26 cellular contexts compared by ENCODE assay signal in genomic region chr16:86982347-86982596, GRCh38.
A peak's percentile ranks its signal among the peaks of the same experiment; 100 is the strongest.
DNase-seq lines count a peak whose midpoint lies in the region; TF ChIP-seq lines count a peak whose summit lies in the region.
"Had no signal": no experiment of that assay in that cellular context is flagged by ENCODE, and none has a peak within 500 bp of the region (broad histone marks: within the 10 kb centered on the region; RNA-seq: fewer than 3 reads in every experiment).

No MANE protein-coding gene starts in this region.

- no peak overlapping the region for H3K4me2 ChIP-seq in hepatocyte
- H3K4me2 ChIP-seq in mammary epithelial cell (ENCODE audit: insufficient read depth, low read depth, low read length) = no peak overlapping the region
- H3K4me2 ChIP-seq: A549; BLaER1 treated with 17β-estradiol and CSF1 and Interleukin-3, amounts not matched to agents 10 nM and 100 nM had no signal

- H3K4me1 ChIP-seq in hepatocyte (ENCODE audit: insufficient read depth) (peaks cover 5% of the 10 kb centered on the region), mammary epithelial cell (ENCODE audit: insufficient read depth, low read length) (no peaks in the 10 kb centered on the region)
- H3K4me1 ChIP-seq: A549; BLaER1 treated with 17β-estradiol and CSF1 and Interleukin-3, amounts not matched to agents 10 nM and 100 nM; Caco-2 had no signal

- no peaks in the 10 kb centered on the region for H3K9me2 ChIP-seq in hepatocyte (replicated peaks; ENCODE audit: insufficient read depth)

- no peaks in the 10 kb centered on the region for H4K20me1 ChIP-seq in hepatocyte (ENCODE audit: insufficient read depth, poor library complexity, severe bottlenecking)
- no peaks in the 10 kb centered on the region for H4K20me1 ChIP-seq in mammary epithelial cell (ENCODE audit: insufficient read depth, low read length)

- H3K36me3 Mint-ChIP-seq in glutamatergic neuron (ENCODE audit: unreplicated experiment) = no peaks in the 10 kb centered on the region
- H3K36me3 Mint-ChIP-seq: CD8-positive, alpha-beta T cell had no signal

- no peaks in the 10 kb centered on the region for H3K4me1 Mint-ChIP-seq in glutamatergic neuron (ENCODE audit: low read depth, unreplicated experiment)
- H3K4me1 Mint-ChIP-seq: B cell had no signal

- H3K27me3 Mint-ChIP-seq in glutamatergic neuron (ENCODE audit: unreplicated experiment) = peaks cover 4% of the 10 kb centered on the region
- H3K27me3 Mint-ChIP-seq: B cell; CD4-positive, alpha-beta T cell had no signal

- H3K4me3 Mint-ChIP-seq in glutamatergic neuron (ENCODE audit: unreplicated experiment) = no peak overlapping the region
- H3K4me3 Mint-ChIP-seq: B cell; CD4-positive, alpha-beta T cell; CD8-positive, alpha-beta T cell had no signal

- CTCF ChIA-PET in mammary epithelial cell (lab: Charles Lee; ENCODE audit: low non-redundant PET) = no interaction called here

- no peaks in the 10 kb centered on the region for H3K9me3 ChIP-seq in hepatocyte (ENCODE audit: low read depth)
- no peaks in the 10 kb centered on the region for H3K9me3 ChIP-seq in mammary epithelial cell (replicated peaks; ENCODE audit: insufficient read depth, low read length)
- H3K9me3 ChIP-seq: A549; BLaER1 treated with 17β-estradiol and CSF1 and Interleukin-3, amounts not matched to agents 10 nM and 100 nM had no signal

- no peak overlapping the region for H2AFZ ChIP-seq in hepatocyte
- no peak overlapping the region for H2AFZ ChIP-seq in mammary epithelial cell (ENCODE audit: low read depth, low read length)

- H3K27ac ChIP-seq in hepatocyte = no peak overlapping the region
- no peak overlapping the region for H3K27ac ChIP-seq in mammary epithelial cell (ENCODE audit: insufficient read depth, low read depth, low read length)
- H3K27ac ChIP-seq: 22Rv1; A549; BLaER1 treated with 17β-estradiol and CSF1 and Interleukin-3, amounts not matched to agents 10 nM and 100 nM; C4-2B had no signal

- BruUV-seq in mammary epithelial cell (replicated peaks; lab: Mats Ljungman, UMichigan) = no TSS peak

- H3K9ac ChIP-seq in mammary epithelial cell (ENCODE audit: insufficient read depth, low read length) = no peak overlapping the region
- H3K9ac ChIP-seq: BLaER1 treated with 17β-estradiol and CSF1 and Interleukin-3, amounts not matched to agents 10 nM and 100 nM had no signal

- DNase-seq in activated effector memory CD4-positive, alpha-beta T cell treated with anti-CD3 and anti-CD28 coated beads, Interleukin-2, amount 50 U/mL, for 16 hours = peak; percentile 27
- no peak for DNase-seq in activated effector memory CD4-positive, alpha-beta T cell treated with Interleukin-2 at 50 U/mL for 16 hours
- DNase-seq in glutamatergic neuron (peak; percentile 2), mesenteric fat pad (ENCODE audit: low spot score) (peak; percentile 41), posterior vena cava (ENCODE audit: low spot score) (peak; percentile 9), hepatocyte (ENCODE audit: low spot score) (no peak), mammary epithelial cell (no peak), D341Med (ENCODE audit: low spot score) (no peak)
- DNase-seq: AML-193; Caco-2; Calu3; CD4-positive, alpha-beta T cell; CD8-positive, alpha-beta T cell; DMS 273 treated with DMSO at 0.1 percent for 48 hours; DMS153; DMS53; DMS79; DND-41; EL; GDM1 had no signal

- no peaks in the 10 kb centered on the region for H3K79me2 ChIP-seq in hepatocyte
- H3K79me2 ChIP-seq in mammary epithelial cell (ENCODE audit: insufficient read depth, low read length) = no peaks in the 10 kb centered on the region

- dilution Hi-C loops in mammary epithelial cell (cut with HindIII; ENCODE audit: low sequenced_read_pairs) = no loop called here

- H3K27me3 ChIP-seq in hepatocyte (no peaks in the 10 kb centered on the region), mammary epithelial cell (ENCODE audit: insufficient read depth, low read length) (peaks cover 2% of the 10 kb centered on the region)
- H3K27me3 ChIP-seq: BLaER1 treated with 17β-estradiol and CSF1 and Interleukin-3, amounts not matched to agents 10 nM and 100 nM had no signal

- no peak overlapping the region for H3K27ac Mint-ChIP-seq in glutamatergic neuron (ENCODE audit: unreplicated experiment)
- H3K27ac Mint-ChIP-seq: B cell; CD4-positive, alpha-beta T cell; CD8-positive, alpha-beta T cell had no signal

- in situ Hi-C loops in mammary epithelial cell (cut with MboI; ENCODE audit: low sequenced_read_pairs in 2 of 2) = no loop called here

- peaks cover 1% of the 10 kb centered on the region for H3K9me3 Mint-ChIP-seq in glutamatergic neuron (ENCODE audit: unreplicated experiment)
- H3K9me3 Mint-ChIP-seq: CD4-positive, alpha-beta T cell; CD8-positive, alpha-beta T cell had no signal

- 69% methylated on average over 3 of the region's 3 CpGs for WGBS in hepatocyte (ENCODE audit: low lambda C conversion rate, missing lambda C conversion rate)
- WGBS in mammary epithelial cell (ENCODE audit: low coverage, missing lambda C conversion rate) = 53% methylated on average over 3 of the region's 3 CpGs

- intact Hi-C loops in posterior vena cava (cut with DNase I) (loop anchor here in 1 of 2 donors (1.0 kb wide), 1 partner anchor 20 kb away; no protein-coding TSS in a partner anchor), mammary epithelial cell (cut with micrococcal nuclease) (no loop called here)

- TF ChIP-seq CTCF in glutamatergic neuron (IDR thresholded peaks at IDR 0.05; ENCODE audit: partially characterized antibody, unreplicated experiment) (no peak), hepatocyte (IDR thresholded peaks at IDR 0.05; ENCODE audit: poor library complexity) (no peak), mammary epithelial cell (conservative IDR thresholded peaks at IDR 0.05 in 1 of 2, IDR thresholded peaks at IDR 0.05 in 1 of 2; ENCODE audit: extremely low read depth in 1 of 2, insufficient read depth in 1 of 2, low read depth in 1 of 2, low read length in 2 of 2) (no peak)

- H3K36me3 ChIP-seq in hepatocyte (replicated peaks; ENCODE audit: insufficient read depth, low read depth) (no peaks in the 10 kb centered on the region), mammary epithelial cell (ENCODE audit: insufficient read depth, low read length) (no peaks in the 10 kb centered on the region)
- H3K36me3 ChIP-seq: BLaER1 treated with 17β-estradiol and CSF1 and Interleukin-3, amounts not matched to agents 10 nM and 100 nM had no signal

- H3K4me3 ChIP-seq in hepatocyte (no peak overlapping the region), mammary epithelial cell (replicated peaks in 1 of 3; ENCODE audit: insufficient read depth in 1 of 3, low read depth in 2 of 3, low read length in 3 of 3) (no peak overlapping the region)
- H3K4me3 ChIP-seq: A549; BLaER1 treated with 17β-estradiol and CSF1 and Interleukin-3, amounts not matched to agents 10 nM and 100 nM; GM12878 had no signal

Comparison
In these comparisons a context has a peak if more than half of its experiments do, and no peak if none do; other contexts are left out.
1. DNase-seq: peak in activated effector memory CD4-positive, alpha-beta T cell treated with anti-CD3 and anti-CD28 coated beads, Interleukin-2, amount 50 U/mL, for 16 hours (single experiment), glutamatergic neuron (single experiment), mesenteric fat pad (single experiment) and posterior vena cava (single experiment); none in activated effector memory CD4-positive, alpha-beta T cell treated with Interleukin-2 at 50 U/mL for 16 hours (single experiment), hepatocyte (single experiment), mammary epithelial cell (single experiment) and D341Med (single experiment).